Comparison of ENCODE assay signal across 14 cellular contexts in genomic region chr1:63624911-63625310, GRCh38. TPM values are rescaled to one million over a fixed set of nuclear protein-coding genes. Genes with fewer than 3 reads are reported as not detected.
A peak's percentile ranks its signal among the peaks of the same experiment; 100 is the strongest.
DNase-seq lines count a peak whose midpoint lies in the region; ATAC-seq and TF ChIP-seq lines count a peak whose summit lies in the region.
"Had no signal": no experiment of that assay in that cellular context is flagged by ENCODE, and none has a peak within 500 bp of the region (broad histone marks: within the 10 kb centered on the region; RNA-seq: fewer than 3 reads in every experiment).

No MANE protein-coding gene starts in this region.

- H3K9ac ChIP-seq in skeletal muscle tissue (ENCODE audit: low read depth in 1 of 3, low read length in 3 of 3) = peak overlapping the region; percentile 67 to 72 (median 69)

- H3K9me3 ChIP-seq in skeletal muscle tissue (ENCODE audit: control insufficient read depth in 3 of 3, low read length in 3 of 3) = no peaks in the 10 kb centered on the region

- H3K27me3 ChIP-seq in skeletal muscle tissue (ENCODE audit: control insufficient read depth in 3 of 3, insufficient read depth in 3 of 3, low read length in 3 of 3) = no peaks in the 10 kb centered on the region

- peaks cover 2 to 6% (median 3%) of the 10 kb centered on the region in 3 donors for H3K36me3 ChIP-seq in skeletal muscle tissue (ENCODE audit: control insufficient read depth in 3 of 3, insufficient read depth in 3 of 3, low read length in 3 of 3)

- peak overlapping the region; percentile 19 for H3K27ac ChIP-seq in skeletal muscle tissue (ENCODE audit: low read depth, low read length)

- H3K27me3 Mint-ChIP-seq in T-helper 2 cell treated with Interferon-gamma antibody and Interleukin-4, amounts not matched to agents 5 μg/mL and 100 μg/mL, for 36 hours (ENCODE audit: low read depth) = no peaks in the 10 kb centered on the region
- H3K27me3 Mint-ChIP-seq: activated B cell treated with CpG ODN at 0.5 μM for 24 hours; activated naive CD8-positive, alpha-beta T cell had no signal

- peak overlapping the region in 2 of 3 donors; percentile 62 to 68 for H3K4me3 ChIP-seq in skeletal muscle tissue (ENCODE audit: low read length in 3 of 3)

- peaks cover 20% of the 10 kb centered on the region for H3K4me1 Mint-ChIP-seq in T-helper 2 cell treated with Interferon-gamma antibody and Interleukin-4, amounts not matched to agents 5 μg/mL and 100 μg/mL, for 36 hours (ENCODE audit: low read depth)
- H3K4me1 Mint-ChIP-seq: activated B cell treated with CpG ODN at 0.5 μM for 24 hours had no signal

- DNase-seq in EL (peak; percentile 30), hepatic stellate cell (ENCODE audit: low spot score) (peak; percentile 27), anterior cingulate cortex (lab: John Stamatoyannopoulos, UW) (no peak), NCI-H345 treated with DMSO at 0.1 percent for 48 hours (lab: John Stamatoyannopoulos, UW; ENCODE audit: unreplicated experiment) (no peak)
- DNase-seq in T-helper 2 cell treated with Interferon-gamma antibody and Interleukin-4, amounts not matched to agents 5 μg/mL and 100 μg/mL, for 36 hours (ENCODE audit: low spot score) = no peak
- DNase-seq: activated B cell treated with CpG ODN at 0.5 μM for 24 hours, dermis blood vessel endothelial cell, foreskin melanocyte, Karpas-422, NCI-H2107, right cardiac atrium had no signal

- ATAC-seq in SK-N-SH treated with all-trans-retinoic acid at 6 μM for 48 hours = peak; percentile 79

- H3K4me1 ChIP-seq in skeletal muscle tissue (ENCODE audit: control insufficient read depth in 3 of 3, insufficient read depth in 3 of 3, low read length in 3 of 3) = peaks cover 32 to 58% (median 36%) of the 10 kb centered on the region in 3 donors

- H3K9me3 Mint-ChIP-seq in T-helper 2 cell treated with Interferon-gamma antibody and Interleukin-4, amounts not matched to agents 5 μg/mL and 100 μg/mL, for 36 hours = no peaks in the 10 kb centered on the region
- H3K9me3 Mint-ChIP-seq: activated B cell treated with CpG ODN at 0.5 μM for 24 hours had no signal

- H3K36me3 Mint-ChIP-seq in T-helper 2 cell treated with Interferon-gamma antibody and Interleukin-4, amounts not matched to agents 5 μg/mL and 100 μg/mL, for 36 hours (ENCODE audit: low read depth) = peaks cover 9% of the 10 kb centered on the region

- H3K27ac Mint-ChIP-seq in T-helper 2 cell treated with Interferon-gamma antibody and Interleukin-4, amounts not matched to agents 5 μg/mL and 100 μg/mL, for 36 hours = no peak overlapping the region
- H3K27ac Mint-ChIP-seq: activated B cell treated with CpG ODN at 0.5 μM for 24 hours; activated naive CD8-positive, alpha-beta T cell had no signal

- H3K4me3 Mint-ChIP-seq in T-helper 2 cell treated with Interferon-gamma antibody and Interleukin-4, amounts not matched to agents 5 μg/mL and 100 μg/mL, for 36 hours = no peak overlapping the region
- H3K4me3 Mint-ChIP-seq: activated B cell treated with CpG ODN at 0.5 μM for 24 hours; activated naive CD8-positive, alpha-beta T cell had no signal

TF ChIP-seq in SK-N-SH treated with all-trans-retinoic acid at 6 μM for 48 hours, 23 proteins besides CTCF, POLR2A, EP300 and RAD21:
- TF ChIP-seq ISL1 (CRISPR knock-in tag; IDR thresholded peaks at IDR 0.05) (peak; percentile 91), CREB5 (CRISPR knock-in tag; IDR thresholded peaks at IDR 0.05; ENCODE audit: low read depth) (no peak), ZC3H10 (CRISPR knock-in tag; IDR thresholded peaks at IDR 0.05) (no peak)

RNA-seq across cellular contexts. Expression of gene PGM1, which starts 31.7 kb away (rescaled TPM):
- total RNA-seq in skeletal muscle tissue = 144 TPM

Comparison
In these comparisons a context has a peak if more than half of its experiments do, and no peak if none do; other contexts are left out.
1. DNase-seq: peak in EL (single experiment) and hepatic stellate cell (single experiment); none in anterior cingulate cortex (0 of 58), NCI-H345 treated with DMSO at 0.1 percent for 48 hours (single experiment) and T-helper 2 cell treated with Interferon-gamma antibody and Interleukin-4, amounts not matched to agents 5 μg/mL and 100 μg/mL, for 36 hours (single experiment).